16 cellular contexts compared by ENCODE assay signal in genomic region chr17:9032151-9032550, GRCh38. TPM values are rescaled to one million over a fixed set of nuclear protein-coding genes. Genes with fewer than 3 reads are reported as not detected.
DNase-seq lines count a peak whose midpoint lies in the region; ATAC-seq and TF ChIP-seq lines count a peak whose summit lies in the region.
"Had no signal": no experiment of that assay in that cellular context is flagged by ENCODE, and none has a peak within 500 bp of the region (broad histone marks: within the 10 kb centered on the region; RNA-seq: fewer than 3 reads in every experiment).

No MANE protein-coding gene starts in this region.

- no peak overlapping the region for H3K4me3 ChIP-seq in right cardiac atrium (ENCODE audit: low read length)
- H3K4me3 ChIP-seq in sigmoid colon: no peak overlapping the region
- peak overlapping the region; percentile 8 to 12 for H3K4me3 ChIP-seq in tibial artery
- H3K4me3 ChIP-seq in GM23248: no peak overlapping the region
- H3K4me3 ChIP-seq: BLaER1, HAP-1 had no signal

- 68% methylated on average over 9 of the region's 9 CpGs for WGBS in right cardiac atrium
- WGBS in sigmoid colon, 2 donors: 83 to 90% methylated on average over 9 of the region's 9 CpGs
- 49 to 55% methylated on average over 9 of the region's 9 CpGs for WGBS in GM23248 (ENCODE audit: low coverage in 1 of 2, low lambda C conversion rate in 2 of 2, missing lambda C conversion rate in 2 of 2), 2 experiments

- no peak overlapping the region for H3K9ac ChIP-seq in GM23248
- H3K9ac ChIP-seq: BLaER1 had no signal

- no peak for TF ChIP-seq EP300 in sigmoid colon (IDR thresholded peaks at IDR 0.05)

- no peaks in the 10 kb centered on the region for H3K9me3 ChIP-seq in right cardiac atrium (ENCODE audit: control insufficient read depth, low read length)
- no peaks in the 10 kb centered on the region for H3K9me3 ChIP-seq in sigmoid colon
- H3K9me3 ChIP-seq in tibial artery: no peaks in the 10 kb centered on the region
- H3K9me3 ChIP-seq in GM23248 (ENCODE audit: low read depth): no peaks in the 10 kb centered on the region
- H3K9me3 ChIP-seq: BLaER1, HAP-1 had no signal

- TF ChIP-seq POLR2A in sigmoid colon (IDR thresholded peaks at IDR 0.05): no peak

- H3F3A ChIP-seq in GM23248 (ENCODE audit: insufficient read depth): no peaks in the 10 kb centered on the region

- no peaks in the 10 kb centered on the region for H3K9me2 ChIP-seq in GM23248 (ENCODE audit: insufficient read depth)

- ATAC-seq in right cardiac atrium (peak; percentile 16 to 30), Right ventricle myocardium inferior (no peak)

- no peak overlapping the region for H3K4me2 ChIP-seq in GM23248 (ENCODE audit: unreplicated experiment)
- H3K4me2 ChIP-seq: BLaER1 had no signal

- no peak for TF ChIP-seq CTCF in sigmoid colon (IDR thresholded peaks at IDR 0.05)
- TF ChIP-seq CTCF in tibial artery (IDR thresholded peaks at IDR 0.05): no peak

- intact Hi-C loops in right cardiac atrium (cut with DNase I): no loop called here
- intact Hi-C loops in Right ventricle myocardium inferior (cut with DNase I): no loop called here
- intact Hi-C loops in sigmoid colon (cut with DNase I): no loop called here
- intact Hi-C loops in tibial artery (cut with DNase I; ENCODE audit: low total_unique reads): no loop called here

- H4K20me1 ChIP-seq in GM23248 (ENCODE audit: insufficient read depth): no peaks in the 10 kb centered on the region
- H4K20me1 ChIP-seq: BLaER1 had no signal

- in situ Hi-C loops in GM23248 (cut with MboI): no loop called here

- H3K4me1 ChIP-seq in right cardiac atrium (ENCODE audit: control insufficient read depth, insufficient read depth, low read length) (no peaks in the 10 kb centered on the region), sigmoid colon (peaks cover 0 to 29% (median 5%) of the 10 kb centered on the region in 4 donors), tibial artery (peaks cover 0 to 50% (median 10%) of the 10 kb centered on the region in 4 donors), GM23248 (ENCODE audit: insufficient read depth) (no peaks in the 10 kb centered on the region)
- H3K4me1 ChIP-seq: HAP-1 had no signal

- H3K27me3 ChIP-seq in right cardiac atrium (ENCODE audit: control insufficient read depth, insufficient read depth) (no peaks in the 10 kb centered on the region), sigmoid colon (no peaks in the 10 kb centered on the region), tibial artery (no peaks in the 10 kb centered on the region), GM23248 (replicated peaks; ENCODE audit: insufficient read depth) (peaks cover 15% of the 10 kb centered on the region)
- H3K27me3 ChIP-seq: BLaER1 had no signal

- H3K27ac ChIP-seq in right cardiac atrium (ENCODE audit: low read length) (no peak overlapping the region), sigmoid colon (peak overlapping the region; percentile 18 to 72 (median 54)), tibial artery (peak overlapping the region; percentile 14 to 61), GM23248 (no peak overlapping the region)
- H3K27ac ChIP-seq: BLaER1 had no signal

- no peaks in the 10 kb centered on the region for H3K79me2 ChIP-seq in GM23248 (ENCODE audit: insufficient read depth)

- H3K36me3 ChIP-seq in sigmoid colon: no peaks in the 10 kb centered on the region
- H3K36me3 ChIP-seq in tibial artery: no peaks in the 10 kb centered on the region
- H3K36me3 ChIP-seq in GM23248 (ENCODE audit: low read depth): no peaks in the 10 kb centered on the region
- H3K36me3 ChIP-seq: BLaER1, HAP-1 had no signal

- DNase-seq in right cardiac atrium (no peak), Right ventricle myocardium inferior (ENCODE audit: missing footprints) (no peak), islet precursor cell (peak; percentile 49), sigmoid colon (no peak), tibial artery (no peak), GM23248 (no peak), HT-29 (ENCODE audit: low spot score) (no peak)
- no peak for DNase-seq in activated CD4-positive, CD25-positive, alpha-beta regulatory T cell treated with anti-CD3 and anti-CD28 coated beads, Interleukin-2, amount 50 U/mL, for 72 hours
- DNase-seq: 8988T; CD4-positive, alpha-beta memory T cell; DMS153; DMS79; GDM1 had no signal

- no peak overlapping the region for H2AFZ ChIP-seq in GM23248

RNA-seq across cellular contexts. Expression of gene NTN1, which starts 10.8 kb away (rescaled TPM):
- total RNA-seq in right cardiac atrium: 100 to 1,000 TPM; 140 to 265 (median 184) TPM
- polyA plus RNA-seq in right cardiac atrium: 90.5 TPM
- total RNA-seq in Right ventricle myocardium inferior: 24.5 TPM
- 10 to 100 TPM; 10.5 to 20.3 (median 16.3) TPM for total RNA-seq in sigmoid colon
- 1 to 10 TPM in 2 of 3 donors, under 1 TPM in 1; 0.69 to 3.3 (median 1.2) TPM for polyA plus RNA-seq in sigmoid colon
- total RNA-seq in GM23248 (2014; rRNA removed; shearing (Covaris generic)): 0.11 TPM in 1 of 2 replicates, not detected in the other
- 0.06 and 0.21 TPM in 2 replicates for polyA plus RNA-seq in GM23248 (2016; fragmentation: Nextera tagmentation; extraction: Ambion mirVana)
- 0.03 and 0.10 TPM in 2 replicates for total RNA-seq in HT-29 (2014; rRNA removed; shearing (Covaris generic))
- total RNA-seq: CD4-positive, alpha-beta memory T cell; HT1080 had no signal

Comparison
In these comparisons a context has a peak if more than half of its experiments do, and no peak if none do; other contexts are left out.
1. H3K27ac ChIP-seq: peak in sigmoid colon (4 of 4) and tibial artery (2 of 2); none in right cardiac atrium (single experiment) and GM23248 (single experiment).
2. H3K4me3 ChIP-seq: peak in tibial artery (2 of 2); none in right cardiac atrium (single experiment), sigmoid colon (0 of 4) and GM23248 (single experiment).
3. RNA of gene NTN1, which starts 10.8 kb away (total RNA-seq): 140 to 265 TPM in right cardiac atrium, 24.5 TPM in Right ventricle myocardium inferior (single experiment) and 10.5 to 20.3 TPM in sigmoid colon; 0.11 TPM in GM23248 and 0.03 to 0.10 TPM in HT-29; every median in the first group is over 10 times any median in the second.